ENCODE assay signal across 8 cellular contexts in the genomic region with DNA sequence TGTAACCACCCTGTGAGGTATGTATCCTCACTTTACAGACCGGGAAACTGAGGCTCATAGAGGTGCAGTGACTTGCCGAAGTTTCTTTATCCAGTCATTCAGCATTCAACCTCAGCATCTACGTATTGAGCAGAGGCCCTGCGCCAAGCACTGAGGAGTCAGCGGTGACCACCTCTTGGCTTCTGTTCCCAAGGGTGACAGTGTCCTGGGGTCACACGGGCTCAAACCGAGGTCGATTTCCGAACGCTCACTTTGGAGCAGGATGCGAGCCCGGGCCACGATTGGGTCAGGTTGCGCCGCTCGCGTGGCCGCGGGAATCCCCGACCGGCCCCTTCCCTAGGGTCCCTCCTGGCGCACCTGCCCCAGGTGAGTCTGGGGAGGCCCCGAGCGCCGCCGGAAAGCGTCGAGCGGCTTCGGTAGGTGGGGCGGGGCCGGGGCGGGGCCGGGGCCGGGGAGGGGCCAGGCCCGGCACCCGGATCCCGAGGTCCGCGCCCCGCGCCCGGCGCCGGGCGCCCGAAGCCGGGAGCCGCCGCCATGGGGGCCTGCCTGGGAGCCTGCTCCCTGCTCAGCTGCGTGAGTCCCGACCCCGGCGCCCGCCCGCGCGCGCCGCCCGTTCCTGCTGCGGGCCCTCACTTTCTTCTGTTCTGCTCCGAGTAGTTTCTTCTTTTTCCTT. TPM values are rescaled to one million over a fixed set of nuclear protein-coding genes. Genes with fewer than 3 reads are reported as not detected.
DNase-seq lines count a peak whose midpoint lies in the region; ATAC-seq and TF ChIP-seq lines count a peak whose summit lies in the region.

A gene (plus strand): TSS at position 482 of the 673 bp plus-strand sequence. CDS start 53 bp downstream, at position 535.

- no peaks in the 10 kb centered on the region for H3K36me3 ChIP-seq in heart right ventricle

- H3K4me1 Mint-ChIP-seq in activated T-cell treated with anti-CD3 and anti-CD28 coated beads, Interleukin-2, amount 50 U/mL, for 24 hours (ENCODE audit: low read depth) = peaks cover 9% of the 10 kb centered on the region

- peak within 1 kb of the TSS; percentile 68 for H3K4me3 Mint-ChIP-seq in activated T-cell treated with anti-CD3 and anti-CD28 coated beads, Interleukin-2, amount 50 U/mL, for 24 hours

- H3K36me3 Mint-ChIP-seq in activated T-cell treated with anti-CD3 and anti-CD28 coated beads, Interleukin-2, amount 50 U/mL, for 24 hours (ENCODE audit: low read depth) = no peaks in the 10 kb centered on the region

- H3K4me1 ChIP-seq in heart right ventricle = peaks cover 0 to 17% (median 9%) of the 10 kb centered on the region in 9 donors

- H3K9me3 ChIP-seq in heart right ventricle = no peaks in the 10 kb centered on the region

- peak; percentile 40 to 72 (median 62) for ATAC-seq in heart right ventricle

- H3K4me3 ChIP-seq in heart right ventricle (peak within 1 kb of the TSS; percentile 56 to 80 (median 70)), retinal pigment epithelial cell (ENCODE audit: low read length) (peak within 1 kb of the TSS; percentile 81)

- TF ChIP-seq CTCF in heart right ventricle (IDR thresholded peaks at IDR 0.05) (no peak), retinal pigment epithelial cell (conservative IDR thresholded peaks at IDR 0.05; ENCODE audit: low read depth, low read length) (no peak)

- H3K27me3 Mint-ChIP-seq in activated T-cell treated with anti-CD3 and anti-CD28 coated beads, Interleukin-2, amount 50 U/mL, for 24 hours = peaks cover 74% of the 10 kb centered on the region

- H3K27ac Mint-ChIP-seq in activated T-cell treated with anti-CD3 and anti-CD28 coated beads, Interleukin-2, amount 50 U/mL, for 24 hours = no peak within 1 kb of the TSS

- peak within 1 kb of the TSS in 9 of 10 donors; percentile 27 to 86 (median 73) for H3K27ac ChIP-seq in heart right ventricle

- peaks cover 0 to 42% (median 31%) of the 10 kb centered on the region in 7 donors for H3K27me3 ChIP-seq in heart right ventricle

- H3K9me3 Mint-ChIP-seq in activated T-cell treated with anti-CD3 and anti-CD28 coated beads, Interleukin-2, amount 50 U/mL, for 24 hours = no peaks in the 10 kb centered on the region

- WGBS in heart right ventricle, 2 donors = 2 to 3% methylated on average over 42 to 58 of the region's 63 CpGs

- intact Hi-C loops in heart right ventricle (cut with DNase I) = no loop called here

- DNase-seq in activated T-cell treated with anti-CD3 and anti-CD28 coated beads, Interleukin-2, amount 50 U/mL, for 24 hours = peak; percentile 56
- no peak for DNase-seq in activated T-cell treated with anti-CD3 and anti-CD28 coated beads, Interleukin-2, amount 50 U/mL, for 1 hour
- DNase-seq in LoVo (ENCODE audit: low spot score) = peak; percentile 72
- peak; percentile 66 for DNase-seq in activated effector memory CD4-positive, alpha-beta T cell treated with anti-CD3 and anti-CD28 coated beads, Interleukin-2, amount 50 U/mL, for 16 hours
- DNase-seq in heart right ventricle = no peak
- DNase-seq in retinal pigment epithelial cell (ENCODE audit: low read depth) = no peak
- DNase-seq in pons (ENCODE audit: low spot score) = no peak
- no peak for DNase-seq in amniotic stem cell (lab: John Stamatoyannopoulos, UW)

RNA-seq across cellular contexts. Expression of the gene that starts here (rescaled TPM):
- 1 to 10 TPM in 7 of 10 donors, under 1 TPM in 3; 0.71 to 7.6 (median 1.6) TPM for total RNA-seq in heart right ventricle
- polyA plus RNA-seq in heart right ventricle = 1 to 10 TPM; 2.6 to 3.9 TPM

Comparison
In these comparisons a context has a peak if more than half of its experiments do, and no peak if none do; other contexts are left out.
1. DNase-seq: peak in activated T-cell treated with anti-CD3 and anti-CD28 coated beads, Interleukin-2, amount 50 U/mL, for 24 hours (single experiment), LoVo (single experiment) and activated effector memory CD4-positive, alpha-beta T cell treated with anti-CD3 and anti-CD28 coated beads, Interleukin-2, amount 50 U/mL, for 16 hours (single experiment); none in activated T-cell treated with anti-CD3 and anti-CD28 coated beads, Interleukin-2, amount 50 U/mL, for 1 hour (single experiment), heart right ventricle (0 of 2), retinal pigment epithelial cell (single experiment), pons (single experiment) and amniotic stem cell (single experiment).